20 cellular contexts compared by ENCODE assay signal in the genomic region with DNA sequence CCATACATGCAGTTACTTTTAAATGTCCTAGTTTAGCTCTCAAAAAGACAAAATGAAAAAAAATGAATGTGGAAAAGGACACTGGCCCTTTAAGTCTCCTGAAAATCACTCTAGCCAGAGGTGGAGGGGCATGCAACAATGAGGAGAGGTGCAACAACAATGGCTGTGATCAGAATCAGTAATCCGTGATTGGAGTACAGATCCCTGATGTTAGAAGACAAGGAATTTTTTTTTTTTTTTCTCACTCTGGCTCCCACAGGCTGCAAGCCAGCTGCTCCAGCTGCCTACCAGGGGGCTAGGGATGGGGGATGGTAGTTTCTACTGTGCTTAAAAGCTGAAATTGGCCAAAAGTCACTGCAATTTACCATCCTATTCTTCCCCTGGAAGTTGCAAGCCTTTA. TPM values are rescaled to one million over a fixed set of nuclear protein-coding genes. Genes with fewer than 3 reads are reported as not detected.
"Had no signal": no experiment of that assay in that cellular context is flagged by ENCODE, and none has a peak within 500 bp of the region (broad histone marks: within the 10 kb centered on the region; RNA-seq: fewer than 3 reads in every experiment).

No MANE protein-coding gene starts in this region.

- H3K36me3 Mint-ChIP-seq: brain had no signal

- H3K27me3 ChIP-seq: sigmoid colon had no signal

- H3K9me3 ChIP-seq: mucosa of descending colon, sigmoid colon had no signal

- H3K4me3 ChIP-seq: mucosa of descending colon, sigmoid colon had no signal

- DNase-seq: activated T-cell treated with anti-CD3 and anti-CD28 coated beads, Interleukin-2, amount 50 U/mL, for 1 hour; amniotic stem cell; cortex of kidney; effector memory CD8-positive, alpha-beta T cell; hypothalamus; mammary epithelial cell; mucosa of descending colon; natural killer cell; occipital lobe; sigmoid colon; stimulated activated CD4-positive, alpha-beta T cell treated with anti-CD3 and anti-CD28 coated beads, Interleukin-12 subunit alpha, Interleukin-12 subunit beta, amount 100 ng/mL, for 4 hours; stimulated activated naive CD4-positive, alpha-beta T cell; substantia nigra had no signal

- H3K27ac ChIP-seq: sigmoid colon had no signal

- H3K36me3 ChIP-seq: sigmoid colon had no signal

- H3K27ac Mint-ChIP-seq: activated naive CD4-positive, alpha-beta T cell treated with anti-CD3 and anti-CD28 coated beads, Interleukin-2, amount 50 U/mL, for 24 hours; effector memory CD8-positive, alpha-beta T cell; natural killer cell had no signal

- ATAC-seq: activated CD4-positive, CD25-positive, alpha-beta regulatory T cell treated with anti-CD3 and anti-CD28 coated beads, Interleukin-2, amount 50 U/mL, for 24 hours; effector memory CD8-positive, alpha-beta T cell; left lobe of liver; mucosa of descending colon; natural killer cell had no signal

RNA-seq across cellular contexts. Expression of a gene that starts 54.5 kb away (rescaled TPM):
- total RNA-seq: fibroblast of villous mesenchyme; left lobe of liver; mammary epithelial cell; natural killer cell; pulmonary artery endothelial cell; T-helper 2 cell treated with Interferon-gamma antibody and Interleukin-4, amounts not matched to agents 100 ng/mL and 5 ng/mL, for 36 hours had no signal
- polyA plus RNA-seq: mammary epithelial cell had no signal

RNA-seq across cellular contexts. Expression of a gene that starts 58.2 kb away (rescaled TPM):
- total RNA-seq: fibroblast of villous mesenchyme, mammary epithelial cell, occipital lobe, pulmonary artery endothelial cell had no signal
- polyA plus RNA-seq: mammary epithelial cell had no signal
